ENCODE assay signal across 13 cellular contexts in the genomic region with DNA sequence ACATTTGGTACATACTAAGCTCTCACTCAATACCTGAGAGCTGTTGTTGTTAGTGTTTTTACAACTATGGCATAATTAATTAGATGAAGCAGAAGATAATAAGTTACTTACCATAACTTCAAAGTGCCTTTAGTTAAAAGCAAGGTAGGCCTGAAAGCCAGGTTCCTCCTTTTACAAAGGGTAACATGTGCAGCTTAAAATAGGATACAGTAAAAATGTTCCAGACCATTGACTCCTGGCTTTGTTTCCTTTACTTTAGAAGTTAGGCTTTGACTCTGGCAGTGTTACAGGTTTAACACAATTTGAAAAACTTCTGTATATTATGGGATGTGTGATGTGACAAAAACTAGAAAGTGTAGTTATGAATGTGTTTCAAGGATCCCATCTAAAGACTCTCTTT.
DNase-seq lines count a peak whose midpoint lies in the region; ATAC-seq and TF ChIP-seq lines count a peak whose summit lies in the region.
"Had no signal": no experiment of that assay in that cellular context is flagged by ENCODE, and none has a peak within 500 bp of the region (broad histone marks: within the 10 kb centered on the region; RNA-seq: fewer than 3 reads in every experiment).

No MANE protein-coding gene starts in this region.

- H3K27me3 Mint-ChIP-seq in activated CD8-positive, alpha-beta T cell treated with anti-CD3 and anti-CD28 coated beads for 36 hours, result peaks cover 6% of the 10 kb centered on the region

- no peak for TF ChIP-seq CTCF in activated CD8-positive, alpha-beta T cell treated with anti-CD3 and anti-CD28 coated beads for 36 hours (IDR thresholded peaks at IDR 0.05)

- H3K36me3 Mint-ChIP-seq in activated CD8-positive, alpha-beta T cell treated with anti-CD3 and anti-CD28 coated beads for 36 hours (ENCODE audit: low read depth), result no peaks in the 10 kb centered on the region

- CTCF ChIA-PET in activated CD8-positive, alpha-beta T cell treated with anti-CD3 and anti-CD28 coated beads for 36 hours (lab: Charles Lee), result interaction anchor here (0.7 to 1.4 kb wide), 3 partner anchors 267 to 627 kb away, joined by 3 to 4 read pairs (median 3); no protein-coding TSS in a partner anchor

- H3K4me3 Mint-ChIP-seq in activated CD8-positive, alpha-beta T cell treated with anti-CD3 and anti-CD28 coated beads for 36 hours, result no peak overlapping the region
- H3K4me3 Mint-ChIP-seq: HFFc6 had no signal

- H3K27ac Mint-ChIP-seq in activated CD8-positive, alpha-beta T cell treated with anti-CD3 and anti-CD28 coated beads for 36 hours, result no peak overlapping the region
- H3K27ac Mint-ChIP-seq: HFFc6 had no signal

- intact Hi-C loops in left ventricle myocardium superior (cut with micrococcal nuclease), result loop anchor here (5.0 kb wide), 1 partner anchor 186 kb away; no protein-coding TSS in a partner anchor
- intact Hi-C loops in Right ventricle myocardium inferior (cut with DNase I), result loop anchor here (5.0 to 10.0 kb wide), 2 partner anchors 178 to 419 kb away; no protein-coding TSS in a partner anchor
- intact Hi-C loops in activated CD8-positive, alpha-beta T cell treated with anti-CD3 and anti-CD28 coated beads for 36 hours (cut with micrococcal nuclease), result loop anchor here (10.0 kb wide), 2 partner anchors 278 to 628 kb away; no protein-coding TSS in a partner anchor

- peak; percentile 34 for ATAC-seq in left ventricle myocardium superior
- ATAC-seq in Right ventricle myocardium inferior, result no peak
- ATAC-seq in HG02623 (IDR thresholded peaks at IDR 0.05; ENCODE audit: unreplicated experiment), result peak; percentile 27
- peak; percentile 33 for ATAC-seq in HG03439 (IDR thresholded peaks at IDR 0.05; ENCODE audit: unreplicated experiment)
- no peak for ATAC-seq in activated CD8-positive, alpha-beta T cell treated with anti-CD3 and anti-CD28 coated beads for 36 hours
- ATAC-seq: A549 had no signal

- no peaks in the 10 kb centered on the region for H3K4me1 Mint-ChIP-seq in activated CD8-positive, alpha-beta T cell treated with anti-CD3 and anti-CD28 coated beads for 36 hours (ENCODE audit: low read depth)

- POLR2A ChIA-PET in activated CD8-positive, alpha-beta T cell treated with anti-CD3 and anti-CD28 coated beads for 36 hours (lab: Charles Lee), result no interaction called here

- no peak for DNase-seq in left ventricle myocardium superior
- no peak for DNase-seq in Right ventricle myocardium inferior (ENCODE audit: missing footprints)
- no peak for DNase-seq in activated CD8-positive, alpha-beta T cell treated with anti-CD3 and anti-CD28 coated beads for 36 hours
- no peak for DNase-seq in COLO829 (ENCODE audit: low spot score)
- DNase-seq in activated CD8-positive, alpha-beta memory T cell treated with anti-CD3 and anti-CD28 coated beads, Interleukin-2, amount 50 U/mL, for 48 hours, result no peak
- DNase-seq in ureter (ENCODE audit: low spot score), result no peak
- DNase-seq: Calu3, HFFc6, midbrain, NCI-H345 had no signal

- H3K9me3 Mint-ChIP-seq in activated CD8-positive, alpha-beta T cell treated with anti-CD3 and anti-CD28 coated beads for 36 hours, result no peaks in the 10 kb centered on the region
- H3K9me3 Mint-ChIP-seq: HFFc6 had no signal

Comparison
In these comparisons a context has a peak if more than half of its experiments do, and no peak if none do; other contexts are left out.
1. ATAC-seq: peak in left ventricle myocardium superior (single experiment), HG02623 (single experiment) and HG03439 (single experiment); none in Right ventricle myocardium inferior (single experiment) and activated CD8-positive, alpha-beta T cell treated with anti-CD3 and anti-CD28 coated beads for 36 hours (single experiment).